ENCODE assay signal across 12 cellular contexts in genomic region chr20:3010985-3011723, GRCh38. TPM values are rescaled to one million over a fixed set of nuclear protein-coding genes. Genes with fewer than 3 reads are reported as not detected.
A peak's percentile ranks its signal among the peaks of the same experiment; 100 is the strongest.
DNase-seq lines count a peak whose midpoint lies in the region; ATAC-seq and TF ChIP-seq lines count a peak whose summit lies in the region.
"Had no signal": no experiment of that assay in that cellular context is flagged by ENCODE, and none has a peak within 500 bp of the region (broad histone marks: within the 10 kb centered on the region; RNA-seq: fewer than 3 reads in every experiment).

No MANE protein-coding gene starts in this region.

- H3K27ac Mint-ChIP-seq in MCF 10A (ENCODE audit: low read depth, unreplicated experiment), result peak overlapping the region; percentile 3
- peak overlapping the region; percentile 20 for H3K27ac Mint-ChIP-seq in chondrocyte (ENCODE audit: unreplicated experiment)
- peak overlapping the region; percentile 91 for H3K27ac Mint-ChIP-seq in stimulated activated effector memory CD8-positive, alpha-beta T cell treated with anti-CD3 and anti-CD28 coated beads, Interleukin-12 subunit alpha, Interleukin-12 subunit beta, amount 100 ng/mL, for 72 hours
- H3K27ac Mint-ChIP-seq: GM23338 had no signal

- no peak overlapping the region for H3K4me3 ChIP-seq in breast epithelium
- H3K4me3 ChIP-seq: GM23338 had no signal

- H3K27me3 ChIP-seq in breast epithelium, result no peaks in the 10 kb centered on the region

- no peaks in the 10 kb centered on the region for H3K27me3 Mint-ChIP-seq in MCF 10A (ENCODE audit: insufficient read depth, unreplicated experiment)
- no peaks in the 10 kb centered on the region for H3K27me3 Mint-ChIP-seq in chondrocyte (ENCODE audit: low read depth)

- BruUV-seq in MCF 10A (replicated peaks; lab: Mats Ljungman, UMichigan), result no TSS peak

- no peaks in the 10 kb centered on the region for H3K36me3 ChIP-seq in breast epithelium

- no peak for TF ChIP-seq POLR2A in breast epithelium (IDR thresholded peaks at IDR 0.05)

- DNase-seq in MCF 10A (ENCODE audit: unreplicated experiment), result peak; percentile 0
- no peak for DNase-seq in breast epithelium (ENCODE audit: low spot score in 2 of 2)
- DNase-seq in RPMI7951 (ENCODE audit: low read depth), result peak; percentile 42
- DNase-seq in chondrocyte (ENCODE audit: low spot score), result no peak
- DNase-seq in stimulated activated effector memory CD8-positive, alpha-beta T cell treated with anti-CD3 and anti-CD28 coated beads, Interleukin-12 subunit alpha, Interleukin-12 subunit beta, amount 100 ng/mL, for 72 hours (ENCODE audit: low spot score in 2 of 2), result no peak
- DNase-seq in caudate nucleus (lab: John Stamatoyannopoulos, UW), result no peak
- DNase-seq in NCI-H146 (lab: John Stamatoyannopoulos, UW), result no peak
- no peak for DNase-seq in DMS153 (lab: John Stamatoyannopoulos, UW)
- DNase-seq: NCI-H2029 had no signal

- H3K36me3 Mint-ChIP-seq in MCF 10A (ENCODE audit: insufficient read depth, unreplicated experiment) (peaks cover 56% of the 10 kb centered on the region), chondrocyte (ENCODE audit: low read depth) (peaks cover 23% of the 10 kb centered on the region)
- H3K36me3 Mint-ChIP-seq in stimulated activated effector memory CD8-positive, alpha-beta T cell treated with anti-CD3 and anti-CD28 coated beads, Interleukin-12 subunit alpha, Interleukin-12 subunit beta, amount 100 ng/mL, for 72 hours, result peaks cover 86% of the 10 kb centered on the region

- H3K4me1 ChIP-seq in breast epithelium, result no peaks in the 10 kb centered on the region

- H3K4me1 Mint-ChIP-seq in MCF 10A (ENCODE audit: insufficient read depth, unreplicated experiment) (peaks cover 9% of the 10 kb centered on the region), chondrocyte (ENCODE audit: low read depth) (peaks cover 10% of the 10 kb centered on the region)
- H3K4me1 Mint-ChIP-seq in stimulated activated effector memory CD8-positive, alpha-beta T cell treated with anti-CD3 and anti-CD28 coated beads, Interleukin-12 subunit alpha, Interleukin-12 subunit beta, amount 100 ng/mL, for 72 hours, result peaks cover 47% of the 10 kb centered on the region
- H3K4me1 Mint-ChIP-seq: GM23338 had no signal

- H3K4me3 Mint-ChIP-seq in MCF 10A (ENCODE audit: unreplicated experiment), result no peak overlapping the region
- no peak overlapping the region for H3K4me3 Mint-ChIP-seq in chondrocyte (ENCODE audit: unreplicated experiment)
- no peak overlapping the region for H3K4me3 Mint-ChIP-seq in stimulated activated effector memory CD8-positive, alpha-beta T cell treated with anti-CD3 and anti-CD28 coated beads, Interleukin-12 subunit alpha, Interleukin-12 subunit beta, amount 100 ng/mL, for 72 hours
- H3K4me3 Mint-ChIP-seq: GM23338 had no signal

- H3K27ac ChIP-seq in breast epithelium (no peak overlapping the region), caudate nucleus (ENCODE audit: low read depth, low read length) (no peak overlapping the region)
- H3K27ac ChIP-seq: HL-60 had no signal

- H3K9me3 Mint-ChIP-seq in MCF 10A (ENCODE audit: unreplicated experiment) (no peaks in the 10 kb centered on the region), chondrocyte (ENCODE audit: low read depth) (no peaks in the 10 kb centered on the region)
- no peaks in the 10 kb centered on the region for H3K9me3 Mint-ChIP-seq in stimulated activated effector memory CD8-positive, alpha-beta T cell treated with anti-CD3 and anti-CD28 coated beads, Interleukin-12 subunit alpha, Interleukin-12 subunit beta, amount 100 ng/mL, for 72 hours
- H3K9me3 Mint-ChIP-seq: GM23338 had no signal

- no peaks in the 10 kb centered on the region for H3K9me3 ChIP-seq in breast epithelium

- CTCF ChIA-PET in MCF 10A (lab: Yijun Ruan, JAX), result interaction anchor here (0.5 to 1.2 kb wide), 4 partner anchors 10 to 121 kb away, joined by 3 to 4 read pairs (median 3); no protein-coding TSS in a partner anchor

- TF ChIP-seq CTCF in MCF 10A (IDR thresholded peaks at IDR 0.05; ENCODE audit: unreplicated experiment), result no peak
- no peak for TF ChIP-seq CTCF in breast epithelium (IDR thresholded peaks at IDR 0.05)
- no peak for TF ChIP-seq CTCF in chondrocyte (IDR thresholded peaks at IDR 0.05)

- POLR2A ChIA-PET in MCF 10A (lab: Yijun Ruan, JAX), result interaction anchor here (0.7 to 1.2 kb wide), 3 partner anchors 10 to 347 kb away, joined by 4 read pairs; partner anchors contain the start of gene IDH3B

- intact Hi-C loops in MCF 10A (cut with micrococcal nuclease) (no loop called here), breast epithelium (cut with DNase I; ENCODE audit: low total_unique reads) (no loop called here)

- ATAC-seq in stimulated activated effector memory CD8-positive, alpha-beta T cell treated with anti-CD3 and anti-CD28 coated beads, Interleukin-12 subunit alpha, Interleukin-12 subunit beta, amount 100 ng/mL, for 72 hours, result peak; percentile 77
- ATAC-seq: GM23338, Right ventricle myocardium inferior had no signal

RNA-seq across cellular contexts. Expression of gene GNRH2, which starts 32.3 kb away (rescaled TPM):
- total RNA-seq in MCF 10A (2022) (0.88 and 1.0 TPM in 2 replicates), breast epithelium (not detected), chondrocyte (0.94 TPM in 1 of 3 replicates, not detected in the others)
- not detected in 2 replicates for total RNA-seq in RPMI7951 (2014; rRNA removed; shearing (Covaris generic))
- total RNA-seq: GM23338, Right ventricle myocardium inferior had no signal

RNA-seq across cellular contexts. Expression of gene MRPS26, which starts 34.7 kb away (rescaled TPM):
- total RNA-seq in MCF 10A (2022) (62.6 and 68.4 TPM in 2 replicates), breast epithelium (10 to 100 TPM; 34.4 to 50.8 (median 44.9) TPM), chondrocyte (30.9 to 41.2 TPM (median 31.0 TPM) in 3 replicates)
- total RNA-seq in RPMI7951 (2014; rRNA removed; shearing (Covaris generic)), result 84.9 and 122 TPM in 2 replicates

Comparison
In these comparisons a context has a peak if more than half of its experiments do, and no peak if none do; other contexts are left out.
1. DNase-seq: peak in MCF 10A (single experiment) and RPMI7951 (single experiment); none in breast epithelium (0 of 2), chondrocyte (single experiment), stimulated activated effector memory CD8-positive, alpha-beta T cell treated with anti-CD3 and anti-CD28 coated beads, Interleukin-12 subunit alpha, Interleukin-12 subunit beta, amount 100 ng/mL, for 72 hours (0 of 2), caudate nucleus (0 of 61), NCI-H146 (single experiment) and DMS153 (single experiment).
2. H3K27ac Mint-ChIP-seq: peak in every context shown above with its lines; median percentile 91 in stimulated activated effector memory CD8-positive, alpha-beta T cell treated with anti-CD3 and anti-CD28 coated beads, Interleukin-12 subunit alpha, Interleukin-12 subunit beta, amount 100 ng/mL, for 72 hours; 20 in chondrocyte; 3 in MCF 10A.